27 cellular contexts compared by ENCODE assay signal in genomic region chr2:152383702-152384101, GRCh38.
"Had no signal": no experiment of that assay in that cellular context is flagged by ENCODE, and none has a peak within 500 bp of the region (broad histone marks: within the 10 kb centered on the region; RNA-seq: fewer than 3 reads in every experiment).

No MANE protein-coding gene starts in this region.

- H3K4me2 ChIP-seq: hepatocyte had no signal

- H3K4me1 ChIP-seq: prostate gland had no signal

- H3K36me3 Mint-ChIP-seq: activated CD8-positive, alpha-beta memory T cell treated with anti-CD3 and anti-CD28 coated beads, Interleukin-2, amount 10 ng/mL, durations not matched to agents 7 days and 5 days; activated naive CD8-positive, alpha-beta T cell; naive B cell; stimulated activated naive B cell treated with anti-CD40 and anti-IgM and Interleukin-4, amounts not matched to agents 10 μg/mL and 1 μg/mL and 100 μg/mL, for 72 hours had no signal

- ATAC-seq: activated CD4-positive, alpha-beta T cell treated with anti-CD3 and anti-CD28 coated beads for 36 hours; activated CD8-positive, alpha-beta memory T cell treated with anti-CD3 and anti-CD28 coated beads, Interleukin-2, amount 10 ng/mL, durations not matched to agents 7 days and 5 days; activated CD8-positive, alpha-beta T cell treated with anti-CD3 and anti-CD28 coated beads, Interleukin-2, amount 10 ng/mL, durations not matched to agents 7 days and 5 days; gastroesophageal sphincter; left colon; sciatic nerve; stimulated activated naive B cell treated with anti-CD40 and anti-IgM and Interleukin-4, amounts not matched to agents 10 μg/mL and 1 μg/mL and 100 μg/mL, for 72 hours; upper lobe of right lung had no signal

- DNase-seq: activated CD4-positive, alpha-beta T cell treated with anti-CD3 and anti-CD28 coated beads for 36 hours; activated CD4-positive, CD25-positive, alpha-beta regulatory T cell; activated CD8-positive, alpha-beta memory T cell treated with anti-CD3 and anti-CD28 coated beads, Interleukin-2, amount 10 ng/mL, durations not matched to agents 7 days and 5 days; activated CD8-positive, alpha-beta T cell treated with anti-CD3 and anti-CD28 coated beads, Interleukin-2, amount 10 ng/mL, durations not matched to agents 7 days and 5 days; activated T-cell treated with anti-CD3 and anti-CD28 coated beads, Interleukin-2, amount 50 U/mL, for 48 hours; adrenal gland; brain microvascular endothelial cell; cortex of kidney; left colon; naive B cell; nephron progenitor cell; ovary; retina; small intestine; stimulated activated naive B cell treated with anti-CD40 and anti-IgM and Interleukin-4, amounts not matched to agents 10 μg/mL and 1 μg/mL and 100 μg/mL, for 72 hours; stomach; upper lobe of right lung had no signal

- H3K27me3 ChIP-seq: adrenal gland, ascending aorta, brain microvascular endothelial cell, gastroesophageal sphincter, hepatocyte, neutrophil, ovary, stomach, thyroid gland, upper lobe of right lung had no signal

- H3K9me3 ChIP-seq: adrenal gland, ascending aorta, gastroesophageal sphincter, neutrophil, ovary, prostate gland, stomach, thyroid gland, upper lobe of right lung had no signal

- H3K27ac Mint-ChIP-seq: activated CD4-positive, alpha-beta T cell treated with anti-CD3 and anti-CD28 coated beads for 36 hours; activated CD8-positive, alpha-beta memory T cell treated with anti-CD3 and anti-CD28 coated beads, Interleukin-2, amount 10 ng/mL, durations not matched to agents 7 days and 5 days; activated CD8-positive, alpha-beta T cell treated with anti-CD3 and anti-CD28 coated beads, Interleukin-2, amount 10 ng/mL, durations not matched to agents 7 days and 5 days; activated naive CD8-positive, alpha-beta T cell; activated T-helper 2 cell treated with anti-CD3 and anti-CD28 coated beads, Interferon-gamma antibody, Interleukin-2, Interleukin-4, amounts not matched to agents 10 μg/mL and 5 μg/mL and 100 μg/mL, durations not matched to agents 14 hours and 24 hours and 36 hours; mesothelial cell of epicardium; nephron progenitor cell; stimulated activated naive B cell treated with anti-CD40 and anti-IgM and Interleukin-4, amounts not matched to agents 10 μg/mL and 1 μg/mL and 100 μg/mL, for 72 hours had no signal

- H2AFZ ChIP-seq: hepatocyte had no signal

- H3K9me3 Mint-ChIP-seq: activated T-helper 2 cell treated with anti-CD3 and anti-CD28 coated beads, Interferon-gamma antibody, Interleukin-2, Interleukin-4, amounts not matched to agents 10 μg/mL and 5 μg/mL and 100 μg/mL, durations not matched to agents 14 hours and 24 hours and 36 hours; naive B cell; nephron progenitor cell; stimulated activated naive B cell treated with anti-CD40 and anti-IgM and Interleukin-4, amounts not matched to agents 10 μg/mL and 1 μg/mL and 100 μg/mL, for 72 hours had no signal

- H3K4me3 ChIP-seq: adrenal gland, ascending aorta, gastroesophageal sphincter, hepatocyte, ovary, prostate gland, stomach, thyroid gland, upper lobe of right lung had no signal

- H3K27ac ChIP-seq: adrenal gland, ascending aorta, brain microvascular endothelial cell, gastroesophageal sphincter, hepatocyte, neutrophil, ovary, prostate gland, stomach, thyroid gland, upper lobe of right lung had no signal

- H3K36me3 ChIP-seq: adrenal gland, ascending aorta, brain microvascular endothelial cell, gastroesophageal sphincter, neutrophil, ovary, prostate gland, stomach, thyroid gland, upper lobe of right lung had no signal
